ENCODE assay signal across 9 cellular contexts in the genomic region with DNA sequence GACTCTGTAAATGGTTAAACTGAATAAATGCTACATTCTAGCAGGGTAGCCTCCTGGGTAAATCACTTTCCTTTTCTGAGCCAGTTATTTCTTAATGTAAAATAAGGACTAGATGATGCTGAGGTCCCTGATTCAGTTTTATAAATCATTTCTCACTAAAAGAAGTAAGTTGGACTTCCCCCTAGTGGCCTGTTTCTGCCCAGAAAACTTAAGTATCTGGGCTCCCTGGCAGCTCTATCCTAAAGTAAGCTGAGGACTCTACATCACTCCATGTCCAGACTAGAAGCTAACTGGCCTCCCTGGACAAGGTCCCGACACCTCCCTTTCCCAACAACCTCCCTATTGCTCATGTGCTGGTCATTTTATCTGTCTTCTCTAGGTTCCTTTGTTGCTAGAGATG. TPM values are rescaled to one million over a fixed set of nuclear protein-coding genes. Genes with fewer than 3 reads are reported as not detected.
DNase-seq lines count a peak whose midpoint lies in the region; ATAC-seq and TF ChIP-seq lines count a peak whose summit lies in the region.
"Had no signal": no experiment of that assay in that cellular context is flagged by ENCODE, and none has a peak within 500 bp of the region (broad histone marks: within the 10 kb centered on the region; RNA-seq: fewer than 3 reads in every experiment).

No MANE protein-coding gene starts in this region.

- no peak for ATAC-seq in activated CD8-positive, alpha-beta T cell treated with anti-CD3 and anti-CD28 coated beads for 36 hours

- H3K36me3 Mint-ChIP-seq in activated CD8-positive, alpha-beta T cell treated with anti-CD3 and anti-CD28 coated beads for 36 hours (ENCODE audit: low read depth): peaks cover 61% of the 10 kb centered on the region

- no peak overlapping the region for H3K4me3 ChIP-seq in BJ (ENCODE audit: low read depth, low read length)
- no peak overlapping the region for H3K4me3 ChIP-seq in H7 (ENCODE audit: insufficient read depth, low read depth, low read length)
- no peak overlapping the region for H3K4me3 ChIP-seq in stomach

- DNase-seq in BJ (ENCODE audit: low read depth): no peak
- peak; percentile 61 for DNase-seq in H7
- peak; percentile 27 for DNase-seq in activated CD8-positive, alpha-beta T cell treated with anti-CD3 and anti-CD28 coated beads for 36 hours
- DNase-seq in left kidney (ENCODE audit: low read depth, low spot score): peak; percentile 29
- DNase-seq in stimulated activated CD4-positive, alpha-beta T cell treated with anti-CD3 and anti-CD28 coated beads, Interleukin-4, amount 100 ng/mL, for 24 hours: no peak
- DNase-seq in NCI-H128 (lab: John Stamatoyannopoulos, UW; ENCODE audit: unreplicated experiment): no peak
- no peak for DNase-seq in stomach
- no peak for DNase-seq in NCI-H1105 (lab: John Stamatoyannopoulos, UW)

- CTCF ChIA-PET in BJ (lab: Yijun Ruan, JAX): interaction anchor here (0.6 to 3.8 kb wide), 15 partner anchors 10 to 480 kb away, joined by 3 to 18 read pairs (median 4); partner anchors contain the start of genes MAP3K6 and NR0B2
- CTCF ChIA-PET in activated CD8-positive, alpha-beta T cell treated with anti-CD3 and anti-CD28 coated beads for 36 hours (lab: Charles Lee): interaction anchor here (0.6 to 4.6 kb wide), 17 partner anchors 8 to 289 kb away, joined by 3 to 19 read pairs (median 3); partner anchors contain the start of gene GPATCH3

- no peak for TF ChIP-seq EP300 in stomach (IDR thresholded peaks at IDR 0.05)

- H3K4me1 ChIP-seq in stomach: peaks cover 20 to 36% (median 29%) of the 10 kb centered on the region in 4 donors

- intact Hi-C loops in activated CD8-positive, alpha-beta T cell treated with anti-CD3 and anti-CD28 coated beads for 36 hours (cut with micrococcal nuclease): loop anchor here (2.0 to 5.0 kb wide), 2 partner anchors 14 to 35 kb away; partner anchors contain the start of gene GPATCH3
- intact Hi-C loops in stomach (cut with DNase I; ENCODE audit: low total_unique reads): no loop called here

- no peaks in the 10 kb centered on the region for H3K27me3 Mint-ChIP-seq in activated CD8-positive, alpha-beta T cell treated with anti-CD3 and anti-CD28 coated beads for 36 hours

- no peak for TF ChIP-seq POLR2A in stomach (IDR thresholded peaks at IDR 0.05)

- 28 to 86% (median 59%) methylated on average over 1 of the region's 1 CpG for WGBS in stomach, 5 donors

- H3K27ac ChIP-seq in stomach: no peak overlapping the region

- no peaks in the 10 kb centered on the region for H3K9me3 Mint-ChIP-seq in activated CD8-positive, alpha-beta T cell treated with anti-CD3 and anti-CD28 coated beads for 36 hours

- no peaks in the 10 kb centered on the region for H3K9me3 ChIP-seq in stomach

- peaks cover 29% of the 10 kb centered on the region for H3K4me1 Mint-ChIP-seq in activated CD8-positive, alpha-beta T cell treated with anti-CD3 and anti-CD28 coated beads for 36 hours (ENCODE audit: low read depth)

- H3K36me3 ChIP-seq in BJ (ENCODE audit: control insufficient read depth, insufficient read depth, low read length) (peaks cover 32% of the 10 kb centered on the region), H7 (replicated peaks; ENCODE audit: control insufficient read depth, insufficient read depth, low read length) (peaks cover 31% of the 10 kb centered on the region), stomach (peaks cover 63 to 78% (median 75%) of the 10 kb centered on the region in 4 donors)

- peak overlapping the region; percentile 56 for H3K27ac Mint-ChIP-seq in activated CD8-positive, alpha-beta T cell treated with anti-CD3 and anti-CD28 coated beads for 36 hours

- no peak overlapping the region for H3K4me3 Mint-ChIP-seq in activated CD8-positive, alpha-beta T cell treated with anti-CD3 and anti-CD28 coated beads for 36 hours

- POLR2A ChIA-PET in BJ (lab: Charles Lee): no interaction called here
- POLR2A ChIA-PET in activated CD8-positive, alpha-beta T cell treated with anti-CD3 and anti-CD28 coated beads for 36 hours (lab: Charles Lee): interaction anchor here (1.0 to 7.1 kb wide), 3 partner anchors 12 to 54 kb away, joined by 3 to 91 read pairs (median 37); partner anchors contain the start of gene GPATCH3

- H3K27me3 ChIP-seq in BJ (ENCODE audit: control insufficient read depth, insufficient read depth, low read length): no peaks in the 10 kb centered on the region
- H3K27me3 ChIP-seq in H7 (ENCODE audit: control insufficient read depth, insufficient read depth, low read length): no peaks in the 10 kb centered on the region
- H3K27me3 ChIP-seq in stomach: no peaks in the 10 kb centered on the region

- TF ChIP-seq CTCF in BJ (IDR thresholded peaks at IDR 0.05; ENCODE audit: insufficient read depth, low read depth, low read length) (peak; percentile 61), stomach (IDR thresholded peaks at IDR 0.05) (peak in 3 of 7 experiments; percentile 13 to 37 (median 32))
- no peak for TF ChIP-seq CTCF in activated CD8-positive, alpha-beta T cell treated with anti-CD3 and anti-CD28 coated beads for 36 hours (IDR thresholded peaks at IDR 0.05)

RNA-seq across cellular contexts. Expression of gene GPN2, which starts 3.0 kb away (rescaled TPM):
- 35.3 and 44.9 TPM in 2 replicates for polyA plus RNA-seq in BJ (2011; rRNA removed)
- polyA minus RNA-seq in BJ (2011; rRNA and poly(A)+ RNA removed): 24.8 and 40.2 TPM in 2 replicates
- 40.3 and 61.9 TPM in 2 replicates for total RNA-seq in H7 (2014; rRNA removed; shearing (Covaris generic))
- 10 to 100 TPM; 45.9 to 47.9 TPM for total RNA-seq in activated CD8-positive, alpha-beta T cell treated with anti-CD3 and anti-CD28 coated beads for 36 hours
- 10 to 100 TPM in 2 of 5 donors, 1 to 10 TPM in 3; 5.4 to 66.3 (median 9.9) TPM for total RNA-seq in stomach
- 10 to 100 TPM; 11.2 to 20.6 (median 15.6) TPM for polyA plus RNA-seq in stomach

RNA-seq across cellular contexts. Expression of gene GPATCH3, which starts 13.1 kb away (rescaled TPM):
- 5.7 and 12.2 TPM in 2 replicates for polyA plus RNA-seq in BJ (2011; rRNA removed)
- 5.9 and 6.8 TPM in 2 replicates for polyA minus RNA-seq in BJ (2011; rRNA and poly(A)+ RNA removed)
- 16.1 and 23.7 TPM in 2 replicates for total RNA-seq in H7 (2014; rRNA removed; shearing (Covaris generic))
- 1 to 10 TPM; 8.7 to 9.6 TPM for total RNA-seq in activated CD8-positive, alpha-beta T cell treated with anti-CD3 and anti-CD28 coated beads for 36 hours
- total RNA-seq in stomach: 10 to 100 TPM in 3 of 5 donors, 1 to 10 TPM in 2; 3.1 to 42.0 (median 10.3) TPM
- 10 to 100 TPM; 13.5 to 21.8 (median 18.3) TPM for polyA plus RNA-seq in stomach

RNA-seq across cellular contexts. Expression of gene SFN, which starts 24.2 kb away (rescaled TPM):
- 0.20 TPM in 1 of 2 replicates, not detected in the other for polyA plus RNA-seq in BJ (2011; rRNA removed)
- polyA minus RNA-seq in BJ (2011; rRNA and poly(A)+ RNA removed): not detected in 2 replicates
- 7.5 and 11.3 TPM in 2 replicates for total RNA-seq in H7 (2014; rRNA removed; shearing (Covaris generic))
- under 1 TPM; 0.47 to 0.59 TPM for total RNA-seq in activated CD8-positive, alpha-beta T cell treated with anti-CD3 and anti-CD28 coated beads for 36 hours
- 100 to 1,000 TPM in 1 of 5 donors, 10 to 100 TPM in 4; 17.4 to 109 (median 78.1) TPM for total RNA-seq in stomach
- 100 to 1,000 TPM in 2 of 3 donors, 10 to 100 TPM in 1; 77.6 to 410 (median 146) TPM for polyA plus RNA-seq in stomach

RNA-seq across cellular contexts. Expression of gene NR0B2, which starts 26.6 kb away (rescaled TPM):
- polyA plus RNA-seq in BJ (2011; rRNA removed): not detected in 2 replicates
- not detected in 2 replicates for polyA minus RNA-seq in BJ (2011; rRNA and poly(A)+ RNA removed)
- not detected in 2 replicates for total RNA-seq in H7 (2014; rRNA removed; shearing (Covaris generic))
- total RNA-seq in activated CD8-positive, alpha-beta T cell treated with anti-CD3 and anti-CD28 coated beads for 36 hours: not detected
- total RNA-seq in stomach: 10 to 100 TPM in 2 of 5 donors, 1 to 10 TPM in 1, not detected in 2; 8.3 to 31.2 (median 21.7) TPM
- 10 to 100 TPM; 10.7 to 63.3 (median 39.1) TPM for polyA plus RNA-seq in stomach
- total RNA-seq: pulmonary artery endothelial cell had no signal

RNA-seq across cellular contexts. Expression of gene NUDC, which starts 34.4 kb away (rescaled TPM):
- polyA plus RNA-seq in BJ (2011; rRNA removed) (40.7 and 43.7 TPM in 2 replicates), stomach (10 to 100 TPM; 58.6 to 80.6 (median 71.7) TPM)
- 16.2 and 19.3 TPM in 2 replicates for polyA minus RNA-seq in BJ (2011; rRNA and poly(A)+ RNA removed)
- total RNA-seq in H7 (2014; rRNA removed; shearing (Covaris generic)): 65.3 and 76.4 TPM in 2 replicates
- 100 to 1,000 TPM in 1 of 2 experiments, 10 to 100 TPM in 1; 97.0 to 103 TPM for total RNA-seq in activated CD8-positive, alpha-beta T cell treated with anti-CD3 and anti-CD28 coated beads for 36 hours
- 10 to 100 TPM; 20.0 to 88.1 (median 33.5) TPM for total RNA-seq in stomach

Comparison
In these comparisons a context has a peak if more than half of its experiments do, and no peak if none do; other contexts are left out.
1. DNase-seq: peak in H7 (single experiment), activated CD8-positive, alpha-beta T cell treated with anti-CD3 and anti-CD28 coated beads for 36 hours (single experiment) and left kidney (single experiment); none in BJ (single experiment), stimulated activated CD4-positive, alpha-beta T cell treated with anti-CD3 and anti-CD28 coated beads, Interleukin-4, amount 100 ng/mL, for 24 hours (single experiment), NCI-H128 (single experiment), stomach (single experiment) and NCI-H1105 (single experiment).